ENCODE assay signal across 29 cellular contexts in genomic region chr20:13703265-13703664, GRCh38.
DNase-seq lines count a peak whose midpoint lies in the region; ATAC-seq, FAIRE-seq and TF ChIP-seq lines count a peak whose summit lies in the region.
"Had no signal": no experiment of that assay in that cellular context is flagged by ENCODE, and none has a peak within 500 bp of the region (broad histone marks: within the 10 kb centered on the region; RNA-seq: fewer than 3 reads in every experiment).

No MANE protein-coding gene starts in this region.

- TF ChIP-seq RAD21 in HCT116 (IDR thresholded peaks at IDR 0.05; ENCODE audit: low read depth) (no peak; the same call in 1 of the 2 replicates), K562 (CRISPR knock-in tag; conservative IDR thresholded peaks at IDR 0.05 in 1 of 2, IDR thresholded peaks at IDR 0.05 in 1 of 2) (peak; percentile 24 to 55; a peak in 2 of 4 replicates)

- H3K27me3 ChIP-seq in BE2C = no peaks in the 10 kb centered on the region; the same call in 1 of the 2 replicates
- H3K27me3 ChIP-seq in HCT116 (ENCODE audit: insufficient read depth, low read length) = no peaks in the 10 kb centered on the region
- H3K27me3 ChIP-seq in K562 (ENCODE audit: control insufficient read depth in 2 of 2, insufficient read depth in 2 of 2, low read length in 2 of 2) = no peaks in the 10 kb centered on the region
- H3K27me3 ChIP-seq in mesendoderm (ENCODE audit: insufficient read depth, low read length, poor library complexity) = no peaks in the 10 kb centered on the region
- no peaks in the 10 kb centered on the region for H3K27me3 ChIP-seq in A673 (replicated peaks; ENCODE audit: insufficient read depth, low read depth, low read length, poor library complexity)
- H3K27me3 ChIP-seq: SJCRH30 had no signal

- H3K9me3 ChIP-seq in BE2C (no peaks in the 10 kb centered on the region), HCT116 (ENCODE audit: control insufficient read depth in 1 of 2, insufficient read depth in 1 of 2, low read depth in 1 of 2, low read length in 2 of 2) (no peaks in the 10 kb centered on the region), K562 (replicated peaks; ENCODE audit: control insufficient read depth, insufficient read depth, low read depth, low read length) (no peaks in the 10 kb centered on the region), A673 (ENCODE audit: low read depth, low read length, poor library complexity, severe bottlenecking) (no peaks in the 10 kb centered on the region)
- H3K9me3 ChIP-seq: SJCRH30 had no signal

- no peak overlapping the region for H3K23ac ChIP-seq in mesendoderm (ENCODE audit: low read length)

- DNase-seq in BE2C (no peak), HCT116 (ENCODE audit: low read depth, low spot score) (no peak), K562 (ENCODE audit: extremely low read depth in 1 of 4, low spot score in 3 of 4) (peak in 1 of 4 experiments; percentile 11), mesendoderm (peak; percentile 27), A673 (ENCODE audit: low spot score) (no peak), GM10248 (ENCODE audit: extremely low spot score) (no peak), NCI-H1105 (lab: John Stamatoyannopoulos, UW) (no peak)
- DNase-seq: CD8-positive, alpha-beta memory T cell; DMS 273 treated with DMSO at 0.1 percent for 48 hours; DMS79; GF-D8; H7; HFFc6; IMR-90; MV-4-11; NCI-H1105 treated with DMSO at 0.1 percent for 48 hours; NCI-H146; NCI-H1930; NCI-H2107; NCI-H446; NCI-H524 treated with DMSO at 0.1 percent for 48 hours; NCI-H82; NK-92 treated with Interleukin-12 subunit alpha and Interleukin-12 subunit beta, amount 100 ng/mL, for 24 hours; PC-9; SJCRH30 had no signal

- H3K4ac ChIP-seq in mesendoderm (ENCODE audit: low read depth, low read length) = no peak overlapping the region

- POLR2A ChIA-PET in HCT116 (lab: Charles Lee) = no interaction called here
- POLR2A ChIA-PET in K562 (lab: Yijun Ruan, JAX) = no interaction called here
- POLR2A ChIA-PET in A673 (lab: Charles Lee; ENCODE audit: low non-redundant PET) = no interaction called here
- POLR2A ChIA-PET in GM10248 (lab: Yijun Ruan, JAX) = no interaction called here

- no peak overlapping the region for H2BK5ac ChIP-seq in mesendoderm (ENCODE audit: low read length)

- H3K9ac ChIP-seq in HCT116 (ENCODE audit: low read length) (no peak overlapping the region), K562 (ENCODE audit: insufficient read depth in 1 of 2, low read depth in 2 of 2, low read length in 2 of 2) (no peak overlapping the region), mesendoderm (ENCODE audit: low read length) (no peak overlapping the region)

- H3K79me2 ChIP-seq in HCT116 (ENCODE audit: insufficient read depth, low read length) (no peaks in the 10 kb centered on the region), K562 (ENCODE audit: control insufficient read depth, insufficient read depth, low read length) (no peaks in the 10 kb centered on the region), mesendoderm (ENCODE audit: control insufficient read depth, insufficient read depth, low read length) (no peaks in the 10 kb centered on the region)

- H3K56ac ChIP-seq in mesendoderm (ENCODE audit: low read length) = no peak overlapping the region

- H3K9me2 ChIP-seq in HCT116 (ENCODE audit: insufficient read depth) = no peaks in the 10 kb centered on the region

- TF ChIP-seq POLR2A in HCT116 (IDR thresholded peaks at IDR 0.05; ENCODE audit: borderline replicate concordance, extremely low read depth, insufficient read depth, insufficient read length) (no peak), K562 (conservative IDR thresholded peaks at IDR 0.05) (no peak)

- H4K20me1 ChIP-seq in HCT116 (ENCODE audit: insufficient read depth) (no peaks in the 10 kb centered on the region), K562 (replicated peaks; ENCODE audit: control insufficient read depth, insufficient read depth, low read length) (no peaks in the 10 kb centered on the region)

- no peak overlapping the region for H2BK120ac ChIP-seq in mesendoderm (ENCODE audit: low read depth, low read length)

- no peaks in the 10 kb centered on the region for H3K9me1 ChIP-seq in K562 (ENCODE audit: control insufficient read depth, insufficient read depth, low read length)

- no peak overlapping the region for H4K5ac ChIP-seq in mesendoderm (ENCODE audit: low read length)

- H3K18ac ChIP-seq in mesendoderm (ENCODE audit: low read length) = no peak overlapping the region

- CTCF ChIA-PET in HCT116 (lab: Charles Lee) (no interaction called here), K562 (lab: Yijun Ruan, JAX; ENCODE audit: low intra/inter-chr PET ratio) (interaction anchor here (0.5 kb wide), 1 partner anchor 39 kb away, joined by 3 read pairs; no protein-coding TSS in a partner anchor), A673 (lab: Charles Lee) (no interaction called here), GM10248 (lab: Yijun Ruan, JAX) (interaction anchor here (1.0 kb wide), 1 partner anchor 68 kb away, joined by 3 read pairs; no protein-coding TSS in a partner anchor)

- H3K36me3 ChIP-seq in BE2C (no peaks in the 10 kb centered on the region), HCT116 (ENCODE audit: control insufficient read depth in 1 of 2, insufficient read depth in 2 of 2, low read length in 2 of 2) (no peaks in the 10 kb centered on the region), K562 (ENCODE audit: control insufficient read depth, insufficient read depth, low read length) (no peaks in the 10 kb centered on the region), mesendoderm (ENCODE audit: control insufficient read depth, insufficient read depth, low read length) (no peaks in the 10 kb centered on the region), A673 (ENCODE audit: insufficient read depth, low read length, poor library complexity, severe bottlenecking) (no peaks in the 10 kb centered on the region)
- H3K36me3 ChIP-seq: SJCRH30 had no signal

- no peak overlapping the region for H4K8ac ChIP-seq in mesendoderm (ENCODE audit: low read depth, low read length)

- 3% methylated on average over 9 of the region's 9 CpGs for WGBS in K562 (ENCODE audit: insufficient coverage, low coverage, missing lambda C conversion rate)
- WGBS in mesendoderm (ENCODE audit: extremely low coverage, insufficient coverage, low lambda C conversion rate) = 100% methylated on average over 3 of the region's 9 CpGs

- H2AFZ ChIP-seq in HCT116 (ENCODE audit: low read depth, low read length, poor library complexity, severe bottlenecking) = no peak overlapping the region
- no peak overlapping the region for H2AFZ ChIP-seq in K562 (ENCODE audit: low read depth, low read length)
- H2AFZ ChIP-seq: PC-9 had no signal

- no peak for ATAC-seq in HCT116
- ATAC-seq in K562 = no peak
- ATAC-seq: Right ventricle myocardium inferior had no signal

- intact Hi-C loops in HCT116 (cut with micrococcal nuclease) (no loop called here), K562 (cut with micrococcal nuclease) (loop anchor here (2.0 to 10.0 kb wide), 3 partner anchors 88 to 378 kb away; no protein-coding TSS in a partner anchor), A673 (cut with micrococcal nuclease; ENCODE audit: unreplicated experiment) (no loop called here)

- H3K4me3 ChIP-seq in BE2C (ENCODE audit: low read depth, low read length) = no peak overlapping the region
- H3K4me3 ChIP-seq in HCT116 (replicated peaks in 1 of 2; ENCODE audit: low read depth in 1 of 2, low read length in 2 of 2) = no peak overlapping the region
- H3K4me3 ChIP-seq in K562 = no peak overlapping the region
- no peak overlapping the region for H3K4me3 ChIP-seq in mesendoderm (ENCODE audit: low read length)
- no peak overlapping the region for H3K4me3 ChIP-seq in A673 (ENCODE audit: low read depth, low read length, poor library complexity, severe bottlenecking)
- H3K4me3 ChIP-seq: PC-9, SJCRH30 had no signal

- RAD21 ChIA-PET in HCT116 (lab: Charles Lee; ENCODE audit: low non-redundant PET in 1 of 2, low total read pairs in 2 of 2, uncharacterized antibody in 2 of 2, unreplicated experiment in 2 of 2) = no interaction called here

- BruUV-seq in HCT116 (replicated peaks; lab: Mats Ljungman, UMichigan) (no TSS peak), K562 (replicated peaks; lab: Mats Ljungman, UMichigan) (no TSS peak), A673 (replicated peaks; lab: Mats Ljungman, UMichigan) (no TSS peak)

- FAIRE-seq in K562 (lab: Jason Lieb, UNC) = no peak
- FAIRE-seq: A204.1, GM12892 had no signal

- no peaks in the 10 kb centered on the region for H3K79me1 ChIP-seq in mesendoderm (ENCODE audit: low read length)

- no peak overlapping the region for H3K4me2 ChIP-seq in HCT116 (ENCODE audit: low read length)
- H3K4me2 ChIP-seq in K562 (ENCODE audit: insufficient read depth, low read length) = no peak overlapping the region
- no peak overlapping the region for H3K4me2 ChIP-seq in mesendoderm (ENCODE audit: low read length)
- H3K4me2 ChIP-seq: PC-9 had no signal

- no peak overlapping the region for H2BK15ac ChIP-seq in mesendoderm (replicated peaks; ENCODE audit: low read depth)

- H3K4me1 ChIP-seq in BE2C = no peaks in the 10 kb centered on the region
- no peaks in the 10 kb centered on the region for H3K4me1 ChIP-seq in HCT116 (ENCODE audit: control insufficient read depth in 1 of 2, insufficient read depth in 2 of 2, low read length in 2 of 2)
- no peaks in the 10 kb centered on the region for H3K4me1 ChIP-seq in K562 (replicated peaks in 1 of 2; ENCODE audit: control insufficient read depth in 2 of 2, insufficient read depth in 2 of 2, low read length in 2 of 2)
- H3K4me1 ChIP-seq in mesendoderm (ENCODE audit: control insufficient read depth, low read depth, low read length) = no peaks in the 10 kb centered on the region
- H3K4me1 ChIP-seq in A673 (ENCODE audit: insufficient read depth, low read length, poor library complexity, severe bottlenecking) = no peaks in the 10 kb centered on the region
- H3K4me1 ChIP-seq: SJCRH30 had no signal

- 0 out of 2 replicates have a peak, but pooled peaks have one; percentile 3 for TF ChIP-seq CTCF in BE2C (IDR thresholded peaks at IDR 0.05; ENCODE audit: low read depth, low read length)
- TF ChIP-seq CTCF in HCT116 (IDR thresholded peaks at IDR 0.05 in 2 of 3, conservative IDR thresholded peaks at IDR 0.05 in 1 of 3; ENCODE audit: borderline replicate concordance in 1 of 3, insufficient read depth in 1 of 3, low read depth in 2 of 3, low read length in 2 of 3) = peak in 2 of 3 experiments; percentile 5 to 9; a peak in 1 of 6 replicates
- peak in 2 of 3 experiments; percentile 34 to 44; a peak in 3 of 6 replicates for TF ChIP-seq CTCF in K562 (IDR thresholded peaks at IDR 0.05 in 2 of 3, conservative IDR thresholded peaks at IDR 0.05 in 1 of 3; ENCODE audit: insufficient read depth in 2 of 3, low read depth in 1 of 3, low read length in 3 of 3)
- TF ChIP-seq CTCF in A673 (conservative IDR thresholded peaks at IDR 0.05; ENCODE audit: low read depth, low read length) = no peak
- TF ChIP-seq CTCF in GM10248 (IDR thresholded peaks at IDR 0.05; ENCODE audit: control extremely low read depth, extremely low read depth, low read depth, missing control alignments) = no peak

- no peak for TF ChIP-seq EP300 in K562 (IDR thresholded peaks at IDR 0.05; ENCODE audit: low read length)

- no peak overlapping the region for H3K27ac ChIP-seq in HCT116 (ENCODE audit: low read depth, low read length)
- H3K27ac ChIP-seq in K562 (ENCODE audit: extremely low read depth, low read depth, low read length) = no peak overlapping the region
- H3K27ac ChIP-seq in mesendoderm (ENCODE audit: low read depth, low read length) = no peak overlapping the region
- no peak overlapping the region for H3K27ac ChIP-seq in A673 (ENCODE audit: low read depth, low read length, poor library complexity, severe bottlenecking)
- H3K27ac ChIP-seq: C4-2B, PC-9, SJCRH30 had no signal

- in situ Hi-C loops in K562 (cut with MboI) = no loop called here

- no peak overlapping the region for H2AK5ac ChIP-seq in mesendoderm (ENCODE audit: low read length)

Comparison
In these comparisons a context has a peak if more than half of its experiments do, and no peak if none do; other contexts are left out.
1. CTCF ChIP-seq: peak in BE2C (single experiment), HCT116 (2 of 3) and K562 (2 of 3); none in A673 (single experiment) and GM10248 (single experiment).
2. CTCF ChIA-PET loops: an anchor here in K562 (0.5 kb wide) and GM10248 (1.0 kb wide); none called in HCT116 and A673.